Comparison of ENCODE assay signal across 10 cellular contexts in the genomic region with DNA sequence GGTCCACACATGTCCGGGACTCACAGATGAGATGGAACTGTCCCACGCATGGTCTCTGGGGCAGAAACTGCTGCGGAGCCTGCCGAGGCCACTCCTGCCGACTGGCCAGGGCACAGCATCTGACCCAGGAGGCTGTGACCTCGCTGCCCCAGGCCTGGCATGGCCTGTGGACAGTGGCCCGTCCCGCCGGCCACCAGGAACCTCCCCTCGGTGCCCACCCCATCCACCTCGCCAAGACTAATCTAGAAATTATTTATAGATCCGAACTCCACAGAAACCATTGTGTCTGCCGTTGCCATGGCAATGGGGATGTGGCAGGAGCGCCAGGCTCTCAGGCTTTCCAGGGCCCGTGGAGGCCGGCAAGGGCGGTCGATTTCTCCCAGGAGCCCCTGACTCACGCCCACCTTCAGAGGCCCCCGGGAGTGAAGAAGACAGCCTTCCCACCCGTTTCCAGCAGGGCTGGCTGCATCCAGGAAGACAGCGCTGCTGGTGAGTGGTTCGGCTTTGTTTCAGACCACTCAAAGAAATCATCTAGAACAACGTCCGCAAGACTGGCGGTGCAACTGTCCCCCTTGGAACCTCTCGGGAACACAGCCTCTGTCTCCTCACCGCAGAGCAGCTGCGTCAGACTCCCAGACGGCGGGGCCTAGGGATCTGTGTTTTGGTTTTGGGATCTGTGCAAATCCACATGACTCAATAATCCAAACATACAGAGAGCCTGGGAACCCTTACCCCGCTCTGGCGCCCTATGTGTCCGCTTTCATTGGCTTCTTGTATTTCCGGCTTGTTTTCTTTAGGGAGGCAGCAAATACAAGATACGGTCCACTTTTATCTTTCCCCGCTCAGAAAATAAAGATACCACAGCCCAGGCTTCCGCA. TPM values are rescaled to one million over a fixed set of nuclear protein-coding genes. Genes with fewer than 3 reads are reported as not detected.
A peak's percentile ranks its signal among the peaks of the same experiment; 100 is the strongest.
DNase-seq lines count a peak whose midpoint lies in the region; ATAC-seq and TF ChIP-seq lines count a peak whose summit lies in the region.
"Had no signal": no experiment of that assay in that cellular context is flagged by ENCODE, and none has a peak within 500 bp of the region (broad histone marks: within the 10 kb centered on the region; RNA-seq: fewer than 3 reads in every experiment).

No MANE protein-coding gene starts in this region.

- POLR2A ChIA-PET in SK-N-SH (lab: Yijun Ruan, JAX): no interaction called here

- intact Hi-C loops in mucosa of descending colon (cut with DNase I, micrococcal nuclease): no loop called here

- H3K9ac ChIP-seq in SK-N-SH: no peak overlapping the region

- WGBS in SK-N-SH (ENCODE audit: low lambda C conversion rate): 68% methylated on average over 28 of the region's 38 CpGs
- 25% methylated on average over 38 of the region's 38 CpGs for WGBS in urinary bladder

- H3K36me3 ChIP-seq in SK-N-SH (replicated peaks in 1 of 2; ENCODE audit: control insufficient read depth in 1 of 2, insufficient read depth in 2 of 2, low read length in 1 of 2) (no peaks in the 10 kb centered on the region), mucosa of descending colon (ENCODE audit: low read depth) (no peaks in the 10 kb centered on the region), urinary bladder (ENCODE audit: insufficient read depth) (no peaks in the 10 kb centered on the region)

- H3K79me2 ChIP-seq in SK-N-SH (ENCODE audit: insufficient read depth): no peaks in the 10 kb centered on the region

- H4K20me1 ChIP-seq in SK-N-SH (ENCODE audit: insufficient read depth): no peaks in the 10 kb centered on the region

- DNase-seq in SK-N-SH: peak; percentile 51
- peak; percentile 94 for DNase-seq in coronary artery (ENCODE audit: low spot score)
- DNase-seq in mucosa of descending colon: peak in 1 of 3 donors; percentile 39
- no peak for DNase-seq in RPMI8226
- no peak for DNase-seq in activated T-cell treated with anti-CD3 and anti-CD28 coated beads, Interleukin-2, amount 50 U/mL, for 1 hour
- DNase-seq: activated CD8-positive, alpha-beta memory T cell treated with anti-CD3 and anti-CD28 coated beads, Interleukin-2, amount 50 U/mL, for 48 hours had no signal

- TF ChIP-seq RAD21 in SK-N-SH (IDR thresholded peaks at IDR 0.05; ENCODE audit: low read length): no peak

- no peak overlapping the region for H3K4me2 ChIP-seq in SK-N-SH

- H3F3A ChIP-seq in SK-N-SH (replicated peaks; ENCODE audit: insufficient read depth): no peaks in the 10 kb centered on the region

- H3K4me3 ChIP-seq in SK-N-SH (ENCODE audit: low read depth in 2 of 2, low read length in 1 of 2): no peak overlapping the region
- H3K4me3 ChIP-seq in coronary artery: peak overlapping the region; percentile 61
- H3K4me3 ChIP-seq in mucosa of descending colon: no peak overlapping the region
- no peak overlapping the region for H3K4me3 ChIP-seq in urinary bladder (ENCODE audit: low read depth, low read length)

- H3K4me1 ChIP-seq in SK-N-SH (ENCODE audit: control insufficient read depth in 1 of 2, insufficient read depth in 2 of 2, low read depth in 1 of 2, low read length in 1 of 2) (no peaks in the 10 kb centered on the region; a peak in 1 of 4 replicates), mucosa of descending colon (ENCODE audit: low read depth) (peaks cover 6% of the 10 kb centered on the region), urinary bladder (ENCODE audit: insufficient read depth) (no peaks in the 10 kb centered on the region)

- peaks cover 8% of the 10 kb centered on the region; the same call in 1 of the 2 replicates for H3K27me3 ChIP-seq in SK-N-SH (ENCODE audit: insufficient read depth)

- CTCF ChIA-PET in SK-N-SH (lab: Yijun Ruan, JAX): interaction anchor here (2.1 kb wide), 1 partner anchor 94 kb away, joined by 7 read pairs; no protein-coding TSS in a partner anchor

- no peaks in the 10 kb centered on the region for H3K9me3 ChIP-seq in SK-N-SH
- H3K9me3 ChIP-seq in mucosa of descending colon: no peaks in the 10 kb centered on the region

- H3K27ac ChIP-seq in SK-N-SH (ENCODE audit: low read depth in 2 of 2, low read length in 1 of 2) (no peak overlapping the region), coronary artery (peak overlapping the region; percentile 74 to 87), urinary bladder (ENCODE audit: low read depth) (peak overlapping the region; percentile 76)
- H3K27ac ChIP-seq: HL-60 had no signal

- ATAC-seq in SK-N-SH treated with all-trans-retinoic acid at 6 μM for 48 hours (no peak), mucosa of descending colon (peak; percentile 67), GM19328 (IDR thresholded peaks at IDR 0.05; ENCODE audit: unreplicated experiment) (no peak)

- TF ChIP-seq EP300 in SK-N-SH (IDR thresholded peaks at IDR 0.05; ENCODE audit: borderline replicate concordance in 1 of 2, low read depth in 1 of 2, low read length in 1 of 2): no peak

- TF ChIP-seq CTCF in SK-N-SH (IDR thresholded peaks at IDR 0.05): no peak
- no peak for TF ChIP-seq CTCF in coronary artery (IDR thresholded peaks at IDR 0.05)
- no peak for TF ChIP-seq CTCF in mucosa of descending colon (IDR thresholded peaks at IDR 0.05)

- no peak overlapping the region for H2AFZ ChIP-seq in SK-N-SH (ENCODE audit: low read depth)

- no peaks in the 10 kb centered on the region for H3K9me2 ChIP-seq in SK-N-SH

TF ChIP-seq in SK-N-SH, 30 proteins besides CTCF, POLR2A, EP300 and RAD21:
- TF ChIP-seq JUND (IDR thresholded peaks at IDR 0.05) (no peak), YY1 (IDR thresholded peaks at IDR 0.05; ENCODE audit: low read depth) (no peak), SMC3 (IDR thresholded peaks at IDR 0.05; ENCODE audit: low read depth, low read length) (no peak), ELF1 (IDR thresholded peaks at IDR 0.05) (no peak), FOXJ3 (CRISPR knock-in tag; IDR thresholded peaks at IDR 0.05) (no peak), TCF12 (IDR thresholded peaks at IDR 0.05) (no peak), MXI1 (IDR thresholded peaks at IDR 0.05; ENCODE audit: low read depth, low read length) (no peak), RXRA (IDR thresholded peaks at IDR 0.05; ENCODE audit: borderline replicate concordance, low read depth) (no peak)

TF ChIP-seq in SK-N-SH treated with all-trans-retinoic acid at 6 μM for 48 hours, 23 proteins besides CTCF, POLR2A, EP300 and RAD21:
- TF ChIP-seq RARB (CRISPR knock-in tag; IDR thresholded peaks at IDR 0.05) (no peak), ZC3H10 (CRISPR knock-in tag; IDR thresholded peaks at IDR 0.05) (no peak), BACH2 (CRISPR knock-in tag; IDR thresholded peaks at IDR 0.05; ENCODE audit: borderline replicate concordance) (no peak), OSR1 (CRISPR knock-in tag; IDR thresholded peaks at IDR 0.05) (no peak), TOX (CRISPR knock-in tag; IDR thresholded peaks at IDR 0.05; ENCODE audit: borderline replicate concordance) (no peak), ISL1 (CRISPR knock-in tag; IDR thresholded peaks at IDR 0.05) (no peak), ZNF70 (CRISPR knock-in tag; IDR thresholded peaks at IDR 0.05) (no peak), GLIS3 (CRISPR knock-in tag; IDR thresholded peaks at IDR 0.05) (no peak), ZNF565 (CRISPR knock-in tag; conservative IDR thresholded peaks at IDR 0.05; ENCODE audit: low read depth) (no peak), ZNF8 (CRISPR knock-in tag; IDR thresholded peaks at IDR 0.05) (no peak), ARNTL (CRISPR knock-in tag; IDR thresholded peaks at IDR 0.05; ENCODE audit: borderline replicate concordance, low read depth) (no peak), ZFP30 (CRISPR knock-in tag; IDR thresholded peaks at IDR 0.05) (no peak)
- TF ChIP-seq, protein P1, sequence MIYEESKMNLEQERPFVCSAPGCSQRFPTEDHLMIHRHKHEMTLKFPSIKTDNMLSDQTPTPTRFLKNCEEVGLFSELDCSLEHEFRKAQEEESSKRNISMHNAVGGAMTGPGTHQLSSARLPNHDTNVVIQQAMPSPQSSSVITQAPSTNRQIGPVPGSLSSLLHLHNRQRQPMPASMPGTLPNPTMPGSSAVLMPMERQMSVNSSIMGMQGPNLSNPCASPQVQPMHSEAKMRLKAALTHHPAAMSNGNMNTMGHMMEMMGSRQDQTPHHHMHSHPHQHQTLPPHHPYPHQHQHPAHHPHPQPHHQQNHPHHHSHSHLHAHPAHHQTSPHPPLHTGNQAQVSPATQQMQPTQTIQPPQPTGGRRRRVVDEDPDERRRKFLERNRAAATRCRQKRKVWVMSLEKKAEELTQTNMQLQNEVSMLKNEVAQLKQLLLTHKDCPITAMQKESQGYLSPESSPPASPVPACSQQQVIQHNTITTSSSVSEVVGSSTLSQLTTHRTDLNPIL (CRISPR knock-in tag; IDR thresholded peaks at IDR 0.05; ENCODE audit: low read depth): no peak
- TF ChIP-seq, protein P2, sequence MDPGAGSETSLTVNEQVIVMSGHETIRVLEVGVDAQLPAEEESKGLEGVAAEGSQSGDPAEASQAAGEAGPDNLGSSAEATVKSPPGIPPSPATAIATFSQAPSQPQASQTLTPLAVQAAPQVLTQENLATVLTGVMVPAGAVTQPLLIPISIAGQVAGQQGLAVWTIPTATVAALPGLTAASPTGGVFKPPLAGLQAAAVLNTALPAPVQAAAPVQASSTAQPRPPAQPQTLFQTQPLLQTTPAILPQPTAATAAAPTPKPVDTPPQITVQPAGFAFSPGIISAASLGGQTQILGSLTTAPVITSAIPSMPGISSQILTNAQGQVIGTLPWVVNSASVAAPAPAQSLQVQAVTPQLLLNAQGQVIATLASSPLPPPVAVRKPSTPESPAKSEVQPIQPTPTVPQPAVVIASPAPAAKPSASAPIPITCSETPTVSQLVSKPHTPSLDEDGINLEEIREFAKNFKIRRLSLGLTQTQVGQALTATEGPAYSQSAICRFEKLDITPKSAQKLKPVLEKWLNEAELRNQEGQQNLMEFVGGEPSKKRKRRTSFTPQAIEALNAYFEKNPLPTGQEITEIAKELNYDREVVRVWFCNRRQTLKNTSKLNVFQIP (CRISPR knock-in tag; IDR thresholded peaks at IDR 0.05; ENCODE audit: borderline replicate concordance, low read depth): no peak
- TF ChIP-seq, protein P3, sequence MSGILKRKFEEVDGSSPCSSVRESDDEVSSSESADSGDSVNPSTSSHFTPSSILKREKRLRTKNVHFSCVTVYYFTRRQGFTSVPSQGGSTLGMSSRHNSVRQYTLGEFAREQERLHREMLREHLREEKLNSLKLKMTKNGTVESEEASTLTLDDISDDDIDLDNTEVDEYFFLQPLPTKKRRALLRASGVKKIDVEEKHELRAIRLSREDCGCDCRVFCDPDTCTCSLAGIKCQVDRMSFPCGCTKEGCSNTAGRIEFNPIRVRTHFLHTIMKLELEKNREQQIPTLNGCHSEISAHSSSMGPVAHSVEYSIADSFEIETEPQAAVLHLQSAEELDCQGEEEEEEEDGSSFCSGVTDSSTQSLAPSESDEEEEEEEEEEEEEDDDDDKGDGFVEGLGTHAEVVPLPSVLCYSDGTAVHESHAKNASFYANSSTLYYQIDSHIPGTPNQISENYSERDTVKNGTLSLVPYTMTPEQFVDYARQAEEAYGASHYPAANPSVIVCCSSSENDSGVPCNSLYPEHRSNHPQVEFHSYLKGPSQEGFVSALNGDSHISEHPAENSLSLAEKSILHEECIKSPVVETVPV (CRISPR knock-in tag; IDR thresholded peaks at IDR 0.05): no peak

RNA-seq across cellular contexts. Expression of a gene that starts 48.4 kb away (rescaled TPM):
- polyA plus RNA-seq in SK-N-SH (2012; rRNA removed) (5.6 and 5.7 TPM in 2 replicates), urinary bladder (16.6 TPM)
- 5.4 and 5.9 TPM in 2 replicates for polyA plus RNA-seq in SK-N-SH (2012; cell fraction: cytosol; rRNA removed)
- polyA plus RNA-seq in SK-N-SH (2012; cell fraction: nucleus; rRNA removed): 22.8 and 27.5 TPM in 2 replicates
- total RNA-seq in mucosa of descending colon (10 to 100 TPM; 30.3 to 36.4 (median 32.3) TPM), urinary bladder (36.1 TPM)

Comparison
In these comparisons a context has a peak if more than half of its experiments do, and no peak if none do; other contexts are left out.
1. DNase-seq: peak in SK-N-SH (single experiment) and coronary artery (single experiment); none in RPMI8226 (single experiment) and activated T-cell treated with anti-CD3 and anti-CD28 coated beads, Interleukin-2, amount 50 U/mL, for 1 hour (single experiment).
2. H3K27ac ChIP-seq: peak in coronary artery (2 of 2) and urinary bladder (single experiment); none in SK-N-SH (0 of 2).